ENCODE assay signal across 9 cellular contexts in the genomic region with DNA sequence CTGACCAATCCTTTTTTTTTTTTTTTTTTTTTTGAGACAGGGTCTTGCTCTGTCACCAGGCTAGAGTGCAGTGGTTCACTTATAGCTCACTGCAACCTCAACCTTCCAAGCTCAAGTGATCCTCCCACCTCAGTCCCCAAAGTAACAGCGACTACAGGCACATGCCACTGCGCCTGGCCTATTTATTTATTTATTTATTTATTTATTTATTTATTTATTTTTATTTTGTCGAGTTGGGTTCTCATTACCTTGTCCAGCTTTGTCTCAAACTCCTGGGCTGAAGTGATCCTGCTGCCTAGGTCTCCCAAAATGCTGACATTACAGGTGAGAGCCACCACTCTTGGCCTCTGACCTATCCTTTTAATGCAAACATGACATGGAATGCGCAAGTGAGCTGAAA.
"Had no signal": no experiment of that assay in that cellular context is flagged by ENCODE, and none has a peak within 500 bp of the region (broad histone marks: within the 10 kb centered on the region; RNA-seq: fewer than 3 reads in every experiment).

No MANE protein-coding gene starts in this region.

- H2AFZ ChIP-seq: GM23248, GM23338 had no signal

- H3K36me3 ChIP-seq: HAP-1 had no signal

- ATAC-seq: HCT116 had no signal

- DNase-seq: GM23248, GOT3, H7, H9, HCEC 1CT, HFFc6 had no signal

- H3K4me2 ChIP-seq: GM23338 had no signal

- H3K27ac Mint-ChIP-seq: GM23338, HFFc6 had no signal

- H3K4me3 ChIP-seq: GM23248, GM23338, HAP-1 had no signal

- H3K27ac ChIP-seq: GM23248 had no signal

- H3K4me3 Mint-ChIP-seq: GM23338, H9, HFFc6 had no signal

- H3K9ac ChIP-seq: GM23248 had no signal

- H3K9me3 Mint-ChIP-seq: GM23338, H9, HFFc6 had no signal

- H3K9me3 ChIP-seq: HAP-1 had no signal
